1 cellular context compared by ENCODE assay signal in genomic region chr19:7415163-7415856, GRCh38.
TF ChIP-seq lines count a peak whose summit lies in the region.

No MANE protein-coding gene starts in this region.

TF ChIP-seq in HepG2, 621 proteins besides CTCF, POLR2A, EP300 and RAD21 (continued from another document and continues in another):
- TF ChIP-seq ZSCAN30 (CRISPR knock-in tag; IDR thresholded peaks at IDR 0.05) (no peak), ZHX1 (CRISPR knock-in tag; IDR thresholded peaks at IDR 0.05; ENCODE audit: low read depth) (no peak), MTA3 (CRISPR knock-in tag; IDR thresholded peaks at IDR 0.05) (no peak), HNF4G (IDR thresholded peaks at IDR 0.05; ENCODE audit: borderline replicate concordance, low read depth, low read length) (no peak), HNF4G (CRISPR knock-in tag; IDR thresholded peaks at IDR 0.05; ENCODE audit: borderline replicate concordance, low read depth) (no peak), SIN3A (IDR thresholded peaks at IDR 0.05; ENCODE audit: borderline replicate concordance, low read depth, low read length) (no peak), DMTF1 (CRISPR knock-in tag; IDR thresholded peaks at IDR 0.05) (no peak), SMAD1 (CRISPR knock-in tag; IDR thresholded peaks at IDR 0.05; ENCODE audit: borderline replicate concordance, low read depth) (no peak), SALL1 (CRISPR knock-in tag; IDR thresholded peaks at IDR 0.05) (peak; percentile 50; the same call in 1 of the 2 replicates), SRF (IDR thresholded peaks at IDR 0.05; ENCODE audit: low read depth, low read length) (no peak), GABPA (IDR thresholded peaks at IDR 0.05; ENCODE audit: low read depth, low read length) (no peak), GABPA (CRISPR knock-in tag; IDR thresholded peaks at IDR 0.05; ENCODE audit: low read depth) (no peak), ZNF234 (CRISPR knock-in tag; conservative IDR thresholded peaks at IDR 0.05) (no peak), ZNF629 (CRISPR knock-in tag; conservative IDR thresholded peaks at IDR 0.05) (no peak), ZNF776 (CRISPR knock-in tag; IDR thresholded peaks at IDR 0.05) (no peak), SPEN (CRISPR knock-in tag; IDR thresholded peaks at IDR 0.05; ENCODE audit: low read depth) (peak; percentile 35; the same call in 1 of the 2 replicates), ETV6 (CRISPR knock-in tag; conservative IDR thresholded peaks at IDR 0.05) (no peak), POLR2AphosphoS5 (IDR thresholded peaks at IDR 0.05; ENCODE audit: low read depth, low read length) (no peak), KLF9 (CRISPR knock-in tag; IDR thresholded peaks at IDR 0.05; ENCODE audit: low read depth) (no peak), ZNF547 (CRISPR knock-in tag; IDR thresholded peaks at IDR 0.05) (no peak), MBNL3 (CRISPR knock-in tag; conservative IDR thresholded peaks at IDR 0.05) (no peak), ARID3A (IDR thresholded peaks at IDR 0.05; ENCODE audit: low read depth, low read length) (no peak), NFYC (CRISPR knock-in tag; IDR thresholded peaks at IDR 0.05) (no peak), ZNF550 (CRISPR knock-in tag; IDR thresholded peaks at IDR 0.05; ENCODE audit: borderline replicate concordance) (no peak), TBX2 (CRISPR knock-in tag; IDR thresholded peaks at IDR 0.05; ENCODE audit: borderline replicate concordance) (0 out of 2 replicates have a peak, but pooled peaks have one; percentile 41), ATM (IDR thresholded peaks at IDR 0.05; ENCODE audit: borderline replicate concordance) (no peak), SNRNP70 (IDR thresholded peaks at IDR 0.05; ENCODE audit: low read depth, low read length) (no peak), TRAFD1 (CRISPR knock-in tag; IDR thresholded peaks at IDR 0.05; ENCODE audit: borderline replicate concordance) (no peak), CREB1 (IDR thresholded peaks at IDR 0.05) (0 out of 2 replicates have a peak, but pooled peaks have one; percentile 5), CREB1 (CRISPR knock-in tag; IDR thresholded peaks at IDR 0.05) (no peak), KLF16 (CRISPR knock-in tag; IDR thresholded peaks at IDR 0.05) (0 out of 4 replicates have a peak, but pooled peaks of 1 of the 2 experiments have one; percentile 55), TRIM24 (CRISPR knock-in tag; IDR thresholded peaks at IDR 0.05) (no peak), ZNF232 (CRISPR knock-in tag; IDR thresholded peaks at IDR 0.05; ENCODE audit: borderline replicate concordance) (no peak), SSRP1 (CRISPR knock-in tag; IDR thresholded peaks at IDR 0.05) (no peak), ZC3H4 (CRISPR knock-in tag; IDR thresholded peaks at IDR 0.05; ENCODE audit: borderline replicate concordance) (no peak), SMAD3 (CRISPR knock-in tag; IDR thresholded peaks at IDR 0.05) (no peak), RARA (CRISPR knock-in tag; IDR thresholded peaks at IDR 0.05) (peak; percentile 52), KDM6A (CRISPR knock-in tag; IDR thresholded peaks at IDR 0.05; ENCODE audit: low read depth) (no peak), DNMT1 (CRISPR knock-in tag; IDR thresholded peaks at IDR 0.05) (no peak)
- TF ChIP-seq, protein P1, sequence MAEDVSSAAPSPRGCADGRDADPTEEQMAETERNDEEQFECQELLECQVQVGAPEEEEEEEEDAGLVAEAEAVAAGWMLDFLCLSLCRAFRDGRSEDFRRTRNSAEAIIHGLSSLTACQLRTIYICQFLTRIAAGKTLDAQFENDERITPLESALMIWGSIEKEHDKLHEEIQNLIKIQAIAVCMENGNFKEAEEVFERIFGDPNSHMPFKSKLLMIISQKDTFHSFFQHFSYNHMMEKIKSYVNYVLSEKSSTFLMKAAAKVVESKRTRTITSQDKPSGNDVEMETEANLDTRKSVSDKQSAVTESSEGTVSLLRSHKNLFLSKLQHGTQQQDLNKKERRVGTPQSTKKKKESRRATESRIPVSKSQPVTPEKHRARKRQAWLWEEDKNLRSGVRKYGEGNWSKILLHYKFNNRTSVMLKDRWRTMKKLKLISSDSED (CRISPR knock-in tag; IDR thresholded peaks at IDR 0.05), result no peak
- TF ChIP-seq, protein P2, sequence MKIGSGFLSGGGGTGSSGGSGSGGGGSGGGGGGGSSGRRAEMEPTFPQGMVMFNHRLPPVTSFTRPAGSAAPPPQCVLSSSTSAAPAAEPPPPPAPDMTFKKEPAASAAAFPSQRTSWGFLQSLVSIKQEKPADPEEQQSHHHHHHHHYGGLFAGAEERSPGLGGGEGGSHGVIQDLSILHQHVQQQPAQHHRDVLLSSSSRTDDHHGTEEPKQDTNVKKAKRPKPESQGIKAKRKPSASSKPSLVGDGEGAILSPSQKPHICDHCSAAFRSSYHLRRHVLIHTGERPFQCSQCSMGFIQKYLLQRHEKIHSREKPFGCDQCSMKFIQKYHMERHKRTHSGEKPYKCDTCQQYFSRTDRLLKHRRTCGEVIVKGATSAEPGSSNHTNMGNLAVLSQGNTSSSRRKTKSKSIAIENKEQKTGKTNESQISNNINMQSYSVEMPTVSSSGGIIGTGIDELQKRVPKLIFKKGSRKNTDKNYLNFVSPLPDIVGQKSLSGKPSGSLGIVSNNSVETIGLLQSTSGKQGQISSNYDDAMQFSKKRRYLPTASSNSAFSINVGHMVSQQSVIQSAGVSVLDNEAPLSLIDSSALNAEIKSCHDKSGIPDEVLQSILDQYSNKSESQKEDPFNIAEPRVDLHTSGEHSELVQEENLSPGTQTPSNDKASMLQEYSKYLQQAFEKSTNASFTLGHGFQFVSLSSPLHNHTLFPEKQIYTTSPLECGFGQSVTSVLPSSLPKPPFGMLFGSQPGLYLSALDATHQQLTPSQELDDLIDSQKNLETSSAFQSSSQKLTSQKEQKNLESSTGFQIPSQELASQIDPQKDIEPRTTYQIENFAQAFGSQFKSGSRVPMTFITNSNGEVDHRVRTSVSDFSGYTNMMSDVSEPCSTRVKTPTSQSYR (CRISPR knock-in tag; IDR thresholded peaks at IDR 0.05; ENCODE audit: borderline replicate concordance), result no peak
- TF ChIP-seq, protein P3, sequence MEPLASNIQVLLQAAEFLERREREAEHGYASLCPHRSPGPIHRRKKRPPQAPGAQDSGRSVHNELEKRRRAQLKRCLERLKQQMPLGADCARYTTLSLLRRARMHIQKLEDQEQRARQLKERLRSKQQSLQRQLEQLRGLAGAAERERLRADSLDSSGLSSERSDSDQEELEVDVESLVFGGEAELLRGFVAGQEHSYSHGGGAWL (CRISPR knock-in tag; IDR thresholded peaks at IDR 0.05), result no peak
- TF ChIP-seq, protein P4, sequence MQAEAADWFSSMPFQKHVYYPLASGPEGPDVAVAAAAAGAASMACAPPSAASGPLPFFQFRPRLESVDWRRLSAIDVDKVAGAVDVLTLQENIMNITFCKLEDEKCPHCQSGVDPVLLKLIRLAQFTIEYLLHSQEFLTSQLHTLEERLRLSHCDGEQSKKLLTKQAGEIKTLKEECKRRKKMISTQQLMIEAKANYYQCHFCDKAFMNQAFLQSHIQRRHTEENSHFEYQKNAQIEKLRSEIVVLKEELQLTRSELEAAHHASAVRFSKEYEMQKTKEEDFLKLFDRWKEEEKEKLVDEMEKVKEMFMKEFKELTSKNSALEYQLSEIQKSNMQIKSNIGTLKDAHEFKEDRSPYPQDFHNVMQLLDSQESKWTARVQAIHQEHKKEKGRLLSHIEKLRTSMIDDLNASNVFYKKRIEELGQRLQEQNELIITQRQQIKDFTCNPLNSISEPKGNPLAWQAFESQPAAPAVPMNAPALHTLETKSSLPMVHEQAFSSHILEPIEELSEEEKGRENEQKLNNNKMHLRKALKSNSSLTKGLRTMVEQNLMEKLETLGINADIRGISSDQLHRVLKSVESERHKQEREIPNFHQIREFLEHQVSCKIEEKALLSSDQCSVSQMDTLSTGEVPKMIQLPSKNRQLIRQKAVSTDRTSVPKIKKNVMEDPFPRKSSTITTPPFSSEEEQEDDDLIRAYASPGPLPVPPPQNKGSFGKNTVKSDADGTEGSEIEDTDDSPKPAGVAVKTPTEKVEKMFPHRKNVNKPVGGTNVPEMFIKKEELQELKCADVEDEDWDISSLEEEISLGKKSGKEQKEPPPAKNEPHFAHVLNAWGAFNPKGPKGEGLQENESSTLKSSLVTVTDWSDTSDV (CRISPR knock-in tag; IDR thresholded peaks at IDR 0.05), result no peak
- TF ChIP-seq, protein P5, sequence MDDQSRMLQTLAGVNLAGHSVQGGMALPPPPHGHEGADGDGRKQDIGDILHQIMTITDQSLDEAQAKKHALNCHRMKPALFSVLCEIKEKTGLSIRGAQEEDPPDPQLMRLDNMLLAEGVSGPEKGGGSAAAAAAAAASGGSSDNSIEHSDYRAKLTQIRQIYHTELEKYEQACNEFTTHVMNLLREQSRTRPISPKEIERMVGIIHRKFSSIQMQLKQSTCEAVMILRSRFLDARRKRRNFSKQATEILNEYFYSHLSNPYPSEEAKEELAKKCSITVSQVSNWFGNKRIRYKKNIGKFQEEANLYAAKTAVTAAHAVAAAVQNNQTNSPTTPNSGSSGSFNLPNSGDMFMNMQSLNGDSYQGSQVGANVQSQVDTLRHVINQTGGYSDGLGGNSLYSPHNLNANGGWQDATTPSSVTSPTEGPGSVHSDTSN (CRISPR knock-in tag; IDR thresholded peaks at IDR 0.05; ENCODE audit: borderline replicate concordance), result no peak
- TF ChIP-seq, protein P6, sequence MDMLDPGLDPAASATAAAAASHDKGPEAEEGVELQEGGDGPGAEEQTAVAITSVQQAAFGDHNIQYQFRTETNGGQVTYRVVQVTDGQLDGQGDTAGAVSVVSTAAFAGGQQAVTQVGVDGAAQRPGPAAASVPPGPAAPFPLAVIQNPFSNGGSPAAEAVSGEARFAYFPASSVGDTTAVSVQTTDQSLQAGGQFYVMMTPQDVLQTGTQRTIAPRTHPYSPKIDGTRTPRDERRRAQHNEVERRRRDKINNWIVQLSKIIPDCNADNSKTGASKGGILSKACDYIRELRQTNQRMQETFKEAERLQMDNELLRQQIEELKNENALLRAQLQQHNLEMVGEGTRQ (IDR thresholded peaks at IDR 0.05; ENCODE audit: low read depth, low read length), result no peak
- TF ChIP-seq, protein P6 (CRISPR knock-in tag; IDR thresholded peaks at IDR 0.05; ENCODE audit: borderline replicate concordance), result no peak
